ENCODE assay signal across 1 cellular context in genomic region chr3:186783731-186784515, GRCh38.
TF ChIP-seq lines count a peak whose summit lies in the region.

No MANE protein-coding gene starts in this region.

TF ChIP-seq in HepG2, 621 proteins besides CTCF, POLR2A, EP300 and RAD21 (continued from another document and continues in another):
- peak in 1 of 2 experiments; percentile 8; a peak in 1 of 4 replicates for TF ChIP-seq REST (IDR thresholded peaks at IDR 0.05; ENCODE audit: borderline replicate concordance in 1 of 2, low read depth in 1 of 2, low read length in 2 of 2)
- TF ChIP-seq POLR2G (IDR thresholded peaks at IDR 0.05; ENCODE audit: low read depth, low read length): peak; percentile 59
- 0 out of 2 replicates have a peak, but pooled peaks have one; percentile 3 for TF ChIP-seq ONECUT2 (CRISPR knock-in tag; IDR thresholded peaks at IDR 0.05)
- TF ChIP-seq SNAI1 (CRISPR knock-in tag; IDR thresholded peaks at IDR 0.05; ENCODE audit: borderline replicate concordance): peak; percentile 84; the same call in 1 of the 2 replicates
- TF ChIP-seq ZNF234 (CRISPR knock-in tag; conservative IDR thresholded peaks at IDR 0.05): 0 out of 2 replicates have a peak, but pooled peaks have one; percentile 27
- peak; percentile 80; the same call in 1 of the 2 replicates for TF ChIP-seq TOPORS (CRISPR knock-in tag; IDR thresholded peaks at IDR 0.05)
- TF ChIP-seq KDM2A (CRISPR knock-in tag; IDR thresholded peaks at IDR 0.05; ENCODE audit: borderline replicate concordance, low read depth): peak; percentile 72; the same call in 1 of the 2 replicates
- TF ChIP-seq HOXA3 (CRISPR knock-in tag; IDR thresholded peaks at IDR 0.05): 0 out of 2 replicates have a peak, but pooled peaks have one; percentile 47
- TF ChIP-seq NRL (CRISPR knock-in tag; IDR thresholded peaks at IDR 0.05; ENCODE audit: borderline replicate concordance): peak; percentile 70; the same call in 1 of the 2 replicates
- TF ChIP-seq TSC22D2 (CRISPR knock-in tag; IDR thresholded peaks at IDR 0.05; ENCODE audit: borderline replicate concordance): peak; percentile 45; the same call in 1 of the 2 replicates
- no peak for TF ChIP-seq CC2D1A (CRISPR knock-in tag; IDR thresholded peaks at IDR 0.05)
- 0 out of 2 replicates have a peak, but pooled peaks have one; percentile 31 for TF ChIP-seq POLR2AphosphoS2 (IDR thresholded peaks at IDR 0.05; ENCODE audit: low read depth, low read length)
- peak; percentile 51; the same call in 1 of the 2 replicates for TF ChIP-seq ZNF530 (CRISPR knock-in tag; IDR thresholded peaks at IDR 0.05; ENCODE audit: low read depth)
- TF ChIP-seq ZNF790 (CRISPR knock-in tag; IDR thresholded peaks at IDR 0.05; ENCODE audit: borderline replicate concordance): no peak
- TF ChIP-seq ZNF235 (CRISPR knock-in tag; IDR thresholded peaks at IDR 0.05; ENCODE audit: borderline replicate concordance): peak; percentile 80; the same call in 1 of the 2 replicates
- 0 out of 2 replicates have a peak, but pooled peaks have one; percentile 18 for TF ChIP-seq CERS6 (CRISPR knock-in tag; IDR thresholded peaks at IDR 0.05)
- 0 out of 2 replicates have a peak, but pooled peaks have one; percentile 27 for TF ChIP-seq POGZ (CRISPR knock-in tag; IDR thresholded peaks at IDR 0.05)
- 0 out of 2 replicates have a peak, but pooled peaks have one; percentile 9 for TF ChIP-seq ELF1 (CRISPR knock-in tag; IDR thresholded peaks at IDR 0.05)
- peak; percentile 78; the same call in 1 of the 2 replicates for TF ChIP-seq EED (CRISPR knock-in tag; IDR thresholded peaks at IDR 0.05)
- TF ChIP-seq YEATS2 (CRISPR knock-in tag; IDR thresholded peaks at IDR 0.05; ENCODE audit: borderline replicate concordance): peak; percentile 74; the same call in 1 of the 2 replicates
- 0 out of 2 replicates have a peak, but pooled peaks have one; percentile 34 for TF ChIP-seq DR1 (CRISPR knock-in tag; IDR thresholded peaks at IDR 0.05)
- no peak for TF ChIP-seq SOX6 (IDR thresholded peaks at IDR 0.05)
- TF ChIP-seq SOX6 (CRISPR knock-in tag; IDR thresholded peaks at IDR 0.05): peak; percentile 47; the same call in 1 of the 2 replicates
- TF ChIP-seq MXD4 (CRISPR knock-in tag; IDR thresholded peaks at IDR 0.05): 0 out of 2 replicates have a peak, but pooled peaks have one; percentile 15
- peak; percentile 69 for TF ChIP-seq TAF1 (CRISPR knock-in tag; IDR thresholded peaks at IDR 0.05)
- peak; percentile 97 for TF ChIP-seq PATZ1 (CRISPR knock-in tag; IDR thresholded peaks at IDR 0.05)
- TF ChIP-seq REPIN1 (CRISPR knock-in tag; IDR thresholded peaks at IDR 0.05; ENCODE audit: borderline replicate concordance, low read depth): no peak
- peak; percentile 51; the same call in 1 of the 2 replicates for TF ChIP-seq ZNF484 (CRISPR knock-in tag; IDR thresholded peaks at IDR 0.05; ENCODE audit: borderline replicate concordance, low read depth)
- TF ChIP-seq LBX2 (CRISPR knock-in tag; IDR thresholded peaks at IDR 0.05; ENCODE audit: borderline replicate concordance): 0 out of 2 replicates have a peak, but pooled peaks have one; percentile 44
- peak; percentile 81; the same call in 1 of the 2 replicates for TF ChIP-seq TARDBP (CRISPR knock-in tag; IDR thresholded peaks at IDR 0.05)
- TF ChIP-seq ZNF225 (CRISPR knock-in tag; IDR thresholded peaks at IDR 0.05): peak; percentile 58; the same call in 1 of the 2 replicates
- TF ChIP-seq ASH2L (IDR thresholded peaks at IDR 0.05; ENCODE audit: insufficient read length, low read depth, low read length): peak; percentile 67
- no peak for TF ChIP-seq KLF9 (CRISPR knock-in tag; IDR thresholded peaks at IDR 0.05; ENCODE audit: low read depth)
- TF ChIP-seq HNF4A (CRISPR knock-in tag; IDR thresholded peaks at IDR 0.05): no peak
- TF ChIP-seq SMYD3 (CRISPR knock-in tag; IDR thresholded peaks at IDR 0.05): peak; percentile 32
- TF ChIP-seq SALL1 (CRISPR knock-in tag; IDR thresholded peaks at IDR 0.05): peak; percentile 60; the same call in 1 of the 2 replicates
- TF ChIP-seq KAT7 (CRISPR knock-in tag; IDR thresholded peaks at IDR 0.05; ENCODE audit: borderline replicate concordance): 0 out of 2 replicates have a peak, but pooled peaks have one; percentile 17
- peak; percentile 31; the same call in 1 of the 2 replicates for TF ChIP-seq FOXA3 (CRISPR knock-in tag; IDR thresholded peaks at IDR 0.05)
- TF ChIP-seq ZNF747 (CRISPR knock-in tag; IDR thresholded peaks at IDR 0.05; ENCODE audit: borderline replicate concordance): 0 out of 2 replicates have a peak, but pooled peaks have one; percentile 75
- TF ChIP-seq DMAP1 (CRISPR knock-in tag; IDR thresholded peaks at IDR 0.05): peak; percentile 54; the same call in 1 of the 2 replicates
- peak; percentile 40; the same call in 1 of the 2 replicates for TF ChIP-seq ZFP37 (CRISPR knock-in tag; IDR thresholded peaks at IDR 0.05; ENCODE audit: borderline replicate concordance)
- peak; percentile 46; the same call in 1 of the 2 replicates for TF ChIP-seq ZNF776 (CRISPR knock-in tag; IDR thresholded peaks at IDR 0.05)
- TF ChIP-seq HOXA7 (CRISPR knock-in tag; IDR thresholded peaks at IDR 0.05): no peak
- peak; percentile 81 for TF ChIP-seq ZNF781 (CRISPR knock-in tag; IDR thresholded peaks at IDR 0.05; ENCODE audit: borderline replicate concordance, not compliant biosample characterization)
- peak; percentile 59 for TF ChIP-seq ATF7-NPFF (CRISPR knock-in tag; IDR thresholded peaks at IDR 0.05; ENCODE audit: low read depth)
- TF ChIP-seq ZNF761 (CRISPR knock-in tag; conservative IDR thresholded peaks at IDR 0.05): peak; percentile 88; the same call in 1 of the 2 replicates
- TF ChIP-seq HNRNPL (IDR thresholded peaks at IDR 0.05; ENCODE audit: low read depth, low read length): peak; percentile 81
- no peak for TF ChIP-seq ZBTB42 (CRISPR knock-in tag; IDR thresholded peaks at IDR 0.05)
- peak; percentile 38 for TF ChIP-seq ZNF713 (CRISPR knock-in tag; IDR thresholded peaks at IDR 0.05)
- peak; percentile 100 for TF ChIP-seq AGO2 (optimal IDR thresholded peaks at IDR 0.05; ENCODE audit: low read depth, low read length)
- TF ChIP-seq ZFX (CRISPR knock-in tag; IDR thresholded peaks at IDR 0.05; ENCODE audit: low read depth): peak; percentile 90
- peak; percentile 89 for TF ChIP-seq PBX2 (CRISPR knock-in tag; IDR thresholded peaks at IDR 0.05)
- TF ChIP-seq ZNF841 (CRISPR knock-in tag; IDR thresholded peaks at IDR 0.05; ENCODE audit: borderline replicate concordance): 0 out of 2 replicates have a peak, but pooled peaks have one; percentile 40
- 0 out of 2 replicates have a peak, but pooled peaks have one; percentile 45 for TF ChIP-seq SIN3B (IDR thresholded peaks at IDR 0.05; ENCODE audit: low read length)
- no peak for TF ChIP-seq SUZ12 (IDR thresholded peaks at IDR 0.05; ENCODE audit: low read depth, low read length)
- peak; percentile 71; the same call in 1 of the 2 replicates for TF ChIP-seq ARID4A (CRISPR knock-in tag; IDR thresholded peaks at IDR 0.05; ENCODE audit: borderline replicate concordance)
- TF ChIP-seq PHB2 (IDR thresholded peaks at IDR 0.05; ENCODE audit: partially characterized antibody): no peak
- TF ChIP-seq GABPB1 (CRISPR knock-in tag; IDR thresholded peaks at IDR 0.05): peak; percentile 69
- no peak for TF ChIP-seq CSRNP2 (CRISPR knock-in tag; conservative IDR thresholded peaks at IDR 0.05; ENCODE audit: low read depth)
